12 cellular contexts compared by ENCODE assay signal in genomic region chr4:179624768-179625181, GRCh38.
DNase-seq lines count a peak whose midpoint lies in the region; ATAC-seq, FAIRE-seq and TF ChIP-seq lines count a peak whose summit lies in the region.
"Had no signal": no experiment of that assay in that cellular context is flagged by ENCODE, and none has a peak within 500 bp of the region (broad histone marks: within the 10 kb centered on the region; RNA-seq: fewer than 3 reads in every experiment).

No MANE protein-coding gene starts in this region.

- peak overlapping the region; percentile 70 for H2AFZ ChIP-seq in MM.1S (ENCODE audit: low read length)
- no peak overlapping the region for H2AFZ ChIP-seq in GM12878 (ENCODE audit: control insufficient read depth, low read depth, low read length)

- no peaks in the 10 kb centered on the region for H3K9me2 ChIP-seq in MM.1S (replicated peaks; ENCODE audit: insufficient read depth, low read length)

- TF ChIP-seq EP300 in GM12878 (IDR thresholded peaks at IDR 0.05; ENCODE audit: borderline replicate concordance in 1 of 2, control insufficient read depth in 1 of 2, low read depth in 2 of 2, low read length in 2 of 2) = no peak

- 41% methylated on average over 4 of the region's 4 CpGs for WGBS in GM12878 (ENCODE audit: insufficient coverage, insufficient replicate concordance, low lambda C conversion rate, missing lambda C conversion rate)
- 88 to 100% methylated on average over 3 of the region's 4 CpGs for WGBS in mesodermal cell (ENCODE audit: insufficient coverage in 2 of 2), 2 experiments

- no peaks in the 10 kb centered on the region for H3K36me3 ChIP-seq in MM.1S (replicated peaks; ENCODE audit: insufficient read depth, low read length)
- H3K36me3 ChIP-seq in GM12878 (ENCODE audit: control insufficient read depth in 2 of 2, insufficient read depth in 2 of 2, low read length in 1 of 2) = no peaks in the 10 kb centered on the region
- no peaks in the 10 kb centered on the region for H3K36me3 ChIP-seq in mesodermal cell (ENCODE audit: control insufficient read depth, insufficient read depth, low read length)
- H3K36me3 ChIP-seq: breast epithelium, prostate gland, suprapubic skin had no signal

- in situ Hi-C loops in GM12878 (cut with MboI) = no loop called here

- CTCF ChIA-PET in GM12878 (lab: Yijun Ruan, JAX) = interaction anchor here (0.6 kb wide), 1 partner anchor 220 kb away, joined by 5 read pairs; no protein-coding TSS in a partner anchor

- FAIRE-seq in GM12878 (lab: Jason Lieb, UNC) = no peak

- H3K4me2 ChIP-seq in MM.1S (ENCODE audit: low read depth, low read length) = peak overlapping the region; percentile 2; the same call in 1 of the 2 replicates
- no peak overlapping the region for H3K4me2 ChIP-seq in GM12878 (ENCODE audit: control insufficient read depth, insufficient read depth)

- no peak overlapping the region for H3K9ac ChIP-seq in MM.1S (ENCODE audit: low read length)
- no peak overlapping the region for H3K9ac ChIP-seq in GM12878 (ENCODE audit: control insufficient read depth, insufficient read depth, low read length)

- SMC1A ChIA-PET in GM12878 (lab: Charles Lee; ENCODE audit: uncharacterized antibody, unreplicated experiment) = interaction anchor here (1.4 to 1.6 kb wide), 3 partner anchors 24 to 157 kb away, joined by 3 to 4 read pairs (median 3); no protein-coding TSS in a partner anchor

- DNase-seq in ELR (ENCODE audit: low read depth) = peak; percentile 81
- DNase-seq in MM.1S = peak; percentile 86
- no peak for DNase-seq in GM12878 (ENCODE audit: low read depth, low spot score)
- no peak for DNase-seq in NCI-H2227 treated with DMSO at 0.1 percent for 48 hours (lab: John Stamatoyannopoulos, UW)
- no peak for DNase-seq in activated T-cell treated with anti-CD3 and anti-CD28 coated beads, Interleukin-2, amount 50 U/mL, for 1 hour
- no peak for DNase-seq in GOT3 (lab: John Stamatoyannopoulos, UW)
- DNase-seq: CD8-positive, alpha-beta T cell had no signal

- H3K27me3 ChIP-seq in MM.1S (replicated peaks; ENCODE audit: insufficient read depth, low read length) = no peaks in the 10 kb centered on the region
- H3K27me3 ChIP-seq in GM12878 (replicated peaks in 1 of 2; ENCODE audit: control insufficient read depth in 2 of 2, insufficient read depth in 2 of 2, low read length in 1 of 2) = no peaks in the 10 kb centered on the region
- H3K27me3 ChIP-seq: breast epithelium, suprapubic skin had no signal

- TF ChIP-seq CTCF in MM.1S (IDR thresholded peaks at IDR 0.05; ENCODE audit: low read length) (no peak), GM12878 (IDR thresholded peaks at IDR 0.05 in 2 of 3, conservative IDR thresholded peaks at IDR 0.05 in 1 of 3; ENCODE audit: control insufficient read depth in 2 of 3, extremely low read depth in 1 of 3, insufficient read depth in 1 of 3, low read depth in 3 of 3, low read length in 3 of 3) (no peak)

- no TSS peak for BruUV-seq in GM12878 (replicated peaks; lab: Mats Ljungman, UMichigan)

- H3K9me3 ChIP-seq in MM.1S (replicated peaks; ENCODE audit: insufficient read depth, low read length) = no peaks in the 10 kb centered on the region
- no peaks in the 10 kb centered on the region for H3K9me3 ChIP-seq in GM12878 (replicated peaks; ENCODE audit: control insufficient read depth, insufficient read depth, low read length)
- no peaks in the 10 kb centered on the region for H3K9me3 ChIP-seq in mesodermal cell (ENCODE audit: control insufficient read depth, low read length)
- H3K9me3 ChIP-seq: breast epithelium, prostate gland, suprapubic skin had no signal

- no peak for TF ChIP-seq POLR2A in GM12878 (IDR thresholded peaks at IDR 0.05; ENCODE audit: low read depth, low read length)

- H3K27ac ChIP-seq in MM.1S (ENCODE audit: low read length) (peak overlapping the region; percentile 7; the same call in 1 of the 2 replicates), GM12878 (ENCODE audit: control insufficient read depth, insufficient read depth) (no peak overlapping the region), mesodermal cell (ENCODE audit: low read depth, low read length, severe bottlenecking) (peak overlapping the region; percentile 75)
- H3K27ac ChIP-seq: breast epithelium, prostate gland, suprapubic skin had no signal

- H3F3A ChIP-seq in MM.1S (ENCODE audit: insufficient read depth, low read length) = no peaks in the 10 kb centered on the region

- POLR2A ChIA-PET in GM12878 (lab: Charles Lee) = interaction anchor here (0.7 kb wide), 1 partner anchor 19 kb away, joined by 3 read pairs; no protein-coding TSS in a partner anchor

- H3K79me2 ChIP-seq in MM.1S (ENCODE audit: low read length) = no peaks in the 10 kb centered on the region
- no peaks in the 10 kb centered on the region for H3K79me2 ChIP-seq in GM12878 (ENCODE audit: control insufficient read depth, insufficient read depth, low read length)

- RAD21 ChIA-PET in GM12878 (lab: Charles Lee; ENCODE audit: unreplicated experiment) = interaction anchor here (1.0 kb wide), 1 partner anchor 9 kb away, joined by 3 read pairs; no protein-coding TSS in a partner anchor

- TF ChIP-seq RAD21 in GM12878 (IDR thresholded peaks at IDR 0.05; ENCODE audit: insufficient read depth, low read depth, low read length) = no peak

- H3K4me1 ChIP-seq in MM.1S (ENCODE audit: low read length) (0 out of 2 replicates have a peak, but pooled peaks cover 10% of the 10 kb centered on the region), GM12878 (ENCODE audit: control insufficient read depth, insufficient read depth, low read length) (no peaks in the 10 kb centered on the region), mesodermal cell (ENCODE audit: control insufficient read depth, insufficient read depth, low read length, poor library complexity, severe bottlenecking) (peaks cover 5% of the 10 kb centered on the region)
- H3K4me1 ChIP-seq: breast epithelium, prostate gland, suprapubic skin had no signal

- ATAC-seq in GM12878 = peak; percentile 58
- ATAC-seq in GM21360 (IDR thresholded peaks at IDR 0.05; ENCODE audit: unreplicated experiment) = no peak
- ATAC-seq: CD8-positive, alpha-beta T cell had no signal

- intact Hi-C loops in GM12878 (cut with micrococcal nuclease; ENCODE audit: unreplicated experiment) = no loop called here

- H4K20me1 ChIP-seq in MM.1S (ENCODE audit: insufficient read depth, low read length) = no peaks in the 10 kb centered on the region
- no peaks in the 10 kb centered on the region for H4K20me1 ChIP-seq in GM12878 (ENCODE audit: control insufficient read depth, insufficient read depth)

- H3K4me3 ChIP-seq in MM.1S (ENCODE audit: low read length) (no peak overlapping the region), GM12878 (no peak overlapping the region), mesodermal cell (ENCODE audit: extremely low read depth, insufficient read depth, low read length, poor library complexity, severe bottlenecking) (no peak overlapping the region)
- H3K4me3 ChIP-seq: breast epithelium, prostate gland, suprapubic skin had no signal

TF ChIP-seq in GM12878, 131 proteins besides CTCF, POLR2A, EP300 and RAD21:
- no peak for TF ChIP-seq CBFB (IDR thresholded peaks at IDR 0.05; ENCODE audit: low read depth)
- 0 out of 2 replicates have a peak, but pooled peaks have one; percentile 10 for TF ChIP-seq TCF12 (IDR thresholded peaks at IDR 0.05; ENCODE audit: low read depth, low read length)
- peak; percentile 50; the same call in 1 of the 2 replicates for TF ChIP-seq RUNX3 (IDR thresholded peaks at IDR 0.05; ENCODE audit: low read length)
- TF ChIP-seq SUZ12 (IDR thresholded peaks at IDR 0.05; ENCODE audit: unreplicated experiment) = no peak

Comparison
In these comparisons a context has a peak if more than half of its experiments do, and no peak if none do; other contexts are left out.
1. DNase-seq: peak in ELR (single experiment) and MM.1S (single experiment); none in GM12878 (single experiment), NCI-H2227 treated with DMSO at 0.1 percent for 48 hours (single experiment), activated T-cell treated with anti-CD3 and anti-CD28 coated beads, Interleukin-2, amount 50 U/mL, for 1 hour (single experiment) and GOT3 (single experiment).